In genomic region chr1:193819376-193819775, GRCh38 we compare ENCODE assay signal across 10 cellular contexts.
"Had no signal": no experiment of that assay in that cellular context is flagged by ENCODE, and none has a peak within 500 bp of the region (broad histone marks: within the 10 kb centered on the region; RNA-seq: fewer than 3 reads in every experiment).

No MANE protein-coding gene starts in this region.

- H3K9me3 ChIP-seq: HAP-1 had no signal

- H3K4me1 ChIP-seq: HAP-1 had no signal

- H3K36me3 ChIP-seq: HAP-1 had no signal

- FAIRE-seq: HepG2 had no signal

- ATAC-seq: HCT116, HepG2 had no signal

- DNase-seq: GM23248, GOT3, H7, HFFc6, KBM-7 had no signal

- H3K27ac ChIP-seq: GM23248, HL-60, KMS-11 had no signal

- H3K4me3 ChIP-seq: GM23248, HAP-1 had no signal
